ENCODE assay signal across 7 cellular contexts in genomic region chr10:95683966-95684365, GRCh38.
"Had no signal": no experiment of that assay in that cellular context is flagged by ENCODE, and none has a peak within 500 bp of the region (broad histone marks: within the 10 kb centered on the region; RNA-seq: fewer than 3 reads in every experiment).

No MANE protein-coding gene starts in this region.

- H3K4me3 ChIP-seq: GM12878 had no signal

- DNase-seq: GDM1, GF-D8 had no signal

- ATAC-seq: GM12878 had no signal

- FAIRE-seq: GM12878, GM12891, GM12892, GM18507, GM19239 had no signal
